Comparison of ENCODE assay signal across 11 cellular contexts in genomic region chr18:59267511-59268126, GRCh38. TPM values are rescaled to one million over a fixed set of nuclear protein-coding genes. Genes with fewer than 3 reads are reported as not detected.
DNase-seq lines count a peak whose midpoint lies in the region; ATAC-seq and TF ChIP-seq lines count a peak whose summit lies in the region.
"Had no signal": no experiment of that assay in that cellular context is flagged by ENCODE, and none has a peak within 500 bp of the region (broad histone marks: within the 10 kb centered on the region; RNA-seq: fewer than 3 reads in every experiment).

No MANE protein-coding gene starts in this region.

- H3K27ac ChIP-seq in GM23248 = no peak overlapping the region
- H3K27ac ChIP-seq: RWPE1, uterus had no signal

- H3K27me3 Mint-ChIP-seq in nephron (ENCODE audit: low read depth) = peaks cover 98% of the 10 kb centered on the region

- H3F3A ChIP-seq in GM23248 (ENCODE audit: insufficient read depth) = no peaks in the 10 kb centered on the region; the same call in 1 of the 2 replicates

- TF ChIP-seq CTCF in nephron (IDR thresholded peaks at IDR 0.05; ENCODE audit: unreplicated experiment in 3 of 3) = no peak

- no peaks in the 10 kb centered on the region for H3K9me3 ChIP-seq in GM23248 (ENCODE audit: low read depth)
- H3K9me3 ChIP-seq: uterus had no signal

- ATAC-seq in GM21619 (IDR thresholded peaks at IDR 0.05; ENCODE audit: unreplicated experiment) = no peak
- ATAC-seq: right cardiac atrium had no signal

- H3K4me3 Mint-ChIP-seq in nephron = peak overlapping the region; percentile 73 to 74 (median 73)

- in situ Hi-C loops in GM23248 (cut with MboI) = no loop called here

- H3K4me1 ChIP-seq in GM23248 (ENCODE audit: insufficient read depth) = no peaks in the 10 kb centered on the region

- no peak overlapping the region for H3K27ac Mint-ChIP-seq in nephron

- H2AFZ ChIP-seq in GM23248 = no peak overlapping the region

- no peaks in the 10 kb centered on the region for H3K36me3 Mint-ChIP-seq in nephron (ENCODE audit: low read depth)

- H3K4me3 ChIP-seq in GM23248 = no peak overlapping the region
- H3K4me3 ChIP-seq: uterus had no signal

- no peaks in the 10 kb centered on the region for H3K36me3 ChIP-seq in GM23248 (ENCODE audit: low read depth)
- H3K36me3 ChIP-seq: uterus had no signal

- H3K27me3 ChIP-seq in GM23248 (replicated peaks; ENCODE audit: insufficient read depth) = peaks cover 94% of the 10 kb centered on the region

- DNase-seq in COLO668 (lab: John Stamatoyannopoulos, UW; ENCODE audit: unreplicated experiment) (peak; percentile 44), GM23248 (peak; percentile 43), ecto neural progenitor cell (ENCODE audit: low spot score) (peak; percentile 60), NCI-H187 treated with DMSO at 0.1 percent for 48 hours (lab: John Stamatoyannopoulos, UW) (no peak), COLO829 (ENCODE audit: low spot score) (no peak)
- DNase-seq: activated naive CD4-positive, alpha-beta T cell treated with Interleukin-2 at 50 U/mL for 16 hours; right cardiac atrium; uterus had no signal

- 16 to 18% methylated on average over 37 to 38 of the region's 40 CpGs for whole genome bisulfite sequencing in GM23248 (ENCODE audit: low coverage in 1 of 2, low lambda C conversion rate in 2 of 2, missing lambda C conversion rate in 2 of 2), 2 experiments

- no peaks in the 10 kb centered on the region for H3K79me2 ChIP-seq in GM23248 (ENCODE audit: insufficient read depth)

- H3K4me2 ChIP-seq in GM23248 (ENCODE audit: unreplicated experiment) = no peak overlapping the region

- no peaks in the 10 kb centered on the region for H3K9me2 ChIP-seq in GM23248 (ENCODE audit: insufficient read depth)

- H3K9ac ChIP-seq in GM23248 = no peak overlapping the region

- peaks cover 8% of the 10 kb centered on the region for H3K9me3 Mint-ChIP-seq in nephron

- H4K20me1 ChIP-seq in GM23248 (ENCODE audit: insufficient read depth) = no peaks in the 10 kb centered on the region

- peaks cover 29% of the 10 kb centered on the region for H3K4me1 Mint-ChIP-seq in nephron

RNA-seq across cellular contexts. Expression of gene RAX, which starts 5.6 kb away (rescaled TPM):
- total RNA-seq in GM23248 (2014; rRNA removed; shearing (Covaris generic)) = not detected in 2 replicates
- not detected in 2 replicates for polyA plus RNA-seq in GM23248 (2016; fragmentation: Nextera tagmentation; extraction: Ambion mirVana)
- total RNA-seq: right cardiac atrium, uterus had no signal
- polyA plus RNA-seq: right cardiac atrium had no signal

RNA-seq across cellular contexts. Expression of gene GRP, which starts 47.7 kb away (rescaled TPM):
- not detected in 2 replicates for total RNA-seq in GM23248 (2014; rRNA removed; shearing (Covaris generic))
- not detected in 2 replicates for polyA plus RNA-seq in GM23248 (2016; fragmentation: Nextera tagmentation; extraction: Ambion mirVana)
- total RNA-seq: right cardiac atrium, uterus had no signal
- polyA plus RNA-seq: right cardiac atrium had no signal

RNA-seq across cellular contexts. Expression of gene CPLX4, which starts 50.8 kb away (rescaled TPM):
- total RNA-seq in GM23248 (2014; rRNA removed; shearing (Covaris generic)) = not detected in 2 replicates
- polyA plus RNA-seq in GM23248 (2016; fragmentation: Nextera tagmentation; extraction: Ambion mirVana) = not detected in 2 replicates
- total RNA-seq: right cardiac atrium, uterus had no signal
- polyA plus RNA-seq: right cardiac atrium had no signal

Comparison
In these comparisons a context has a peak if more than half of its experiments do, and no peak if none do; other contexts are left out.
1. DNase-seq: peak in COLO668 (single experiment), GM23248 (single experiment) and ecto neural progenitor cell (single experiment); none in NCI-H187 treated with DMSO at 0.1 percent for 48 hours (single experiment) and COLO829 (single experiment).